ENCODE assay signal across 10 cellular contexts in the genomic region with DNA sequence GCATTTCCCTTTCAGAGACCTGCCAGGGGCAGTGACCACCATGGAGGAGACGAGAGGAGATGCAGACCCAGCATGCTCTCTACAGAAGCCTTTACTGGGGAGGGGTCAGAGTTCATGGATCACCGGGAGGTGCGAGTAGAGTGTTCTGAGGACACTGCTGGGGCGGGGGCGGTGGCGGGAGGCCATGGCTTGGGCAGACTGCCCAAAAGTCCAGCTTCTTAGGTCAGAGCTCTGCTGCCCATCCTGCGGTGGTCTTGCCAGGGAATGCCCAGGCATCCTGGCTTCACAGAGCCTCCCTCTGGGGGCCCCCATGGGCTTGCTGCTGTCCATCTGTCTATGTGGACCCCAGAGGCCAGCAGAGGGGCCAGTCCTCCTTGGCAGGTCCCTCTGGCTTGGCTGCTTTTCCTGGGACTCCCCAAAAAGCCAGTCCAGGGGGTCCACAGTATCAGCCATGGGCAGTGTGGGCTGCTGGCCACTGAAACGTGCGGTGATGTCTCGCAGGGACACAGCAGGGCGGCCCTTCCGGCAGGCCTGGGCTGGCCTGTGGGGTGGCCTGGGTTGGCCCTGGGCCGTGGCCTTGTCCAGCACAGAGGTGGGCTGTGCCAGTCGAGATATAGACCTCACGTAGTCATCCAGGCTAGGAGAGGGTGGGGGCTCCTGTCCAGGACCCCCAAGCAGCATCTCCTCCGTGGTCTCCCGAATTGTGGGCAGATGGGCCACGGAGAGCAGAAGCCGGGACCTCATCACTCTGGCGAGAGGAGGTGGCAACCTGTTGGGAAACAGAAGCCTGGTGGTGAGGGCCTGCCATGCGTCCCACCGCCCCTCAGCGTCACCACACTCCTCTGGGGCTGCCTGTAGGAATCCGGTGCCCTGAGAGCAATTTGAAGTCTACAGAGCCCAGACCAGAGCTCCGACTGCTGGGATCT. TPM values are rescaled to one million over a fixed set of nuclear protein-coding genes. Genes with fewer than 3 reads are reported as not detected.
DNase-seq lines count a peak whose midpoint lies in the region; FAIRE-seq and TF ChIP-seq lines count a peak whose summit lies in the region.
"Had no signal": no experiment of that assay in that cellular context is flagged by ENCODE, and none has a peak within 500 bp of the region (broad histone marks: within the 10 kb centered on the region; RNA-seq: fewer than 3 reads in every experiment).

No MANE protein-coding gene starts in this region.

- no peak for TF ChIP-seq EP300 in suprapubic skin (IDR thresholded peaks at IDR 0.05)

- peak overlapping the region; percentile 7 to 15 for H2BK12ac ChIP-seq in mesenchymal stem cell (ENCODE audit: low read length in 2 of 2)

- H3K27me3 ChIP-seq in MM.1S (replicated peaks; ENCODE audit: insufficient read depth, low read length) (no peaks in the 10 kb centered on the region), mesenchymal stem cell (ENCODE audit: control insufficient read depth in 1 of 2, insufficient read depth in 1 of 2, low read length in 2 of 2) (no peaks in the 10 kb centered on the region), suprapubic skin (no peaks in the 10 kb centered on the region)

- H3K4ac ChIP-seq in mesenchymal stem cell (ENCODE audit: low read depth in 1 of 2, low read length in 2 of 2): peak overlapping the region; percentile 54 to 83

- H2BK15ac ChIP-seq in mesenchymal stem cell (ENCODE audit: low read depth, poor library complexity, severe bottlenecking): peak overlapping the region; percentile 92

- peak overlapping the region; percentile 81 for H2BK120ac ChIP-seq in mesenchymal stem cell (ENCODE audit: low read depth, low read length)

- peaks cover 12% of the 10 kb centered on the region for H3K79me1 ChIP-seq in mesenchymal stem cell (replicated peaks; ENCODE audit: low read length, poor library complexity, severe bottlenecking)

- H3K18ac ChIP-seq in mesenchymal stem cell (ENCODE audit: low read depth in 1 of 2, low read length in 2 of 2): peak overlapping the region; percentile 66 to 81

- peaks cover 64% of the 10 kb centered on the region for H3K79me2 ChIP-seq in MM.1S (ENCODE audit: low read length)

- H3K23ac ChIP-seq in mesenchymal stem cell (ENCODE audit: low read length in 2 of 2): no peak overlapping the region

- H2AFZ ChIP-seq in MM.1S (ENCODE audit: low read length): no peak overlapping the region
- H2AFZ ChIP-seq in mesenchymal stem cell (ENCODE audit: low read depth, low read length): no peak overlapping the region

- peak overlapping the region; percentile 56 for H3K9ac ChIP-seq in MM.1S (ENCODE audit: low read length)
- peak overlapping the region; percentile 91 for H3K9ac ChIP-seq in mesenchymal stem cell (ENCODE audit: low read length)

- no peak for FAIRE-seq in urothelium cell line (lab: Jason Lieb, UNC)

- H3K9me2 ChIP-seq in MM.1S (replicated peaks; ENCODE audit: insufficient read depth, low read length): no peaks in the 10 kb centered on the region

- H3K9me3 Mint-ChIP-seq in dendritic cell treated with granulocyte-macrophage colony-stimulating factor and Interleukin-4, amounts not matched to agents 40 ng/mL and 50 ng/mL, for 4 days: no peaks in the 10 kb centered on the region

- intact Hi-C loops in dendritic cell treated with granulocyte-macrophage colony-stimulating factor and Interleukin-4, amounts not matched to agents 40 ng/mL and 50 ng/mL, for 4 days (cut with micrococcal nuclease): no loop called here

- peak overlapping the region in 1 of 2 experiments; percentile 78 for H3K14ac ChIP-seq in mesenchymal stem cell (ENCODE audit: low read length in 2 of 2)

- in situ Hi-C loops in KBM-7 (cut with MboI; ENCODE audit: low pct_unique_long_range_greater_than_20kb, low sequenced_read_pairs): no loop called here

- peak overlapping the region; percentile 69 for H3K27ac Mint-ChIP-seq in dendritic cell treated with granulocyte-macrophage colony-stimulating factor and Interleukin-4, amounts not matched to agents 40 ng/mL and 50 ng/mL, for 4 days

- peak overlapping the region; percentile 59 for H4K8ac ChIP-seq in mesenchymal stem cell (ENCODE audit: low read length)

- no peak overlapping the region for H3K4me3 Mint-ChIP-seq in dendritic cell treated with granulocyte-macrophage colony-stimulating factor and Interleukin-4, amounts not matched to agents 40 ng/mL and 50 ng/mL, for 4 days

- peak overlapping the region; percentile 51; the same call in 1 of the 2 replicates for H3K27ac ChIP-seq in MM.1S (ENCODE audit: low read length)
- H3K27ac ChIP-seq in mesenchymal stem cell (ENCODE audit: low read length, poor library complexity, severe bottlenecking): no peak overlapping the region
- peak overlapping the region; percentile 82 for H3K27ac ChIP-seq in suprapubic skin

- peaks cover 25% of the 10 kb centered on the region for H3F3A ChIP-seq in MM.1S (ENCODE audit: insufficient read depth, low read length)

- H3K36me3 Mint-ChIP-seq in dendritic cell treated with granulocyte-macrophage colony-stimulating factor and Interleukin-4, amounts not matched to agents 40 ng/mL and 50 ng/mL, for 4 days (ENCODE audit: low read depth): peaks cover 92% of the 10 kb centered on the region

- peak overlapping the region; percentile 74 for H4K91ac ChIP-seq in mesenchymal stem cell (ENCODE audit: low read length)

- TF ChIP-seq POLR2A in suprapubic skin (IDR thresholded peaks at IDR 0.05): no peak

- H3K4me3 ChIP-seq in MM.1S (ENCODE audit: low read length): peak overlapping the region; percentile 59
- H3K4me3 ChIP-seq in mesenchymal stem cell (ENCODE audit: insufficient read depth in 1 of 2, low read depth in 1 of 2, low read length in 2 of 2): peak overlapping the region in 1 of 2 experiments; percentile 88
- peak overlapping the region; percentile 44 for H3K4me3 ChIP-seq in suprapubic skin

- H3K9me3 ChIP-seq in MM.1S (replicated peaks; ENCODE audit: insufficient read depth, low read length): no peaks in the 10 kb centered on the region
- H3K9me3 ChIP-seq in mesenchymal stem cell (ENCODE audit: control insufficient read depth, low read length): no peaks in the 10 kb centered on the region
- no peaks in the 10 kb centered on the region for H3K9me3 ChIP-seq in suprapubic skin

- H3K4me1 ChIP-seq in MM.1S (ENCODE audit: low read length) (peaks cover 63% of the 10 kb centered on the region), mesenchymal stem cell (ENCODE audit: control insufficient read depth, insufficient read depth, low read depth, low read length) (peaks cover 69% of the 10 kb centered on the region), suprapubic skin (peaks cover 73% of the 10 kb centered on the region)

- no peaks in the 10 kb centered on the region for H4K20me1 ChIP-seq in MM.1S (ENCODE audit: insufficient read depth, low read length)

- H2BK5ac ChIP-seq in mesenchymal stem cell (ENCODE audit: low read depth, low read length, poor library complexity, severe bottlenecking): no peak overlapping the region

- H3K4me2 ChIP-seq in MM.1S (ENCODE audit: low read depth, low read length) (peak overlapping the region; percentile 79), mesenchymal stem cell (ENCODE audit: low read length, poor library complexity, severe bottlenecking) (peak overlapping the region; percentile 68)

- H3K36me3 ChIP-seq in MM.1S (replicated peaks; ENCODE audit: insufficient read depth, low read length): peaks cover 3% of the 10 kb centered on the region; the same call in 1 of the 2 replicates
- H3K36me3 ChIP-seq in mesenchymal stem cell (ENCODE audit: control insufficient read depth in 1 of 2, insufficient read depth in 2 of 2, low read depth in 1 of 2, low read length in 2 of 2): peaks cover 19 to 31% of the 10 kb centered on the region in 2 experiments
- no peaks in the 10 kb centered on the region for H3K36me3 ChIP-seq in suprapubic skin

- no peaks in the 10 kb centered on the region for H3K27me3 Mint-ChIP-seq in dendritic cell treated with granulocyte-macrophage colony-stimulating factor and Interleukin-4, amounts not matched to agents 40 ng/mL and 50 ng/mL, for 4 days

- 84% methylated on average over 25 of the region's 25 CpGs for WGBS in mesenchymal stem cell
- WGBS in suprapubic skin: 63% methylated on average over 9 of the region's 25 CpGs

- peaks cover 85% of the 10 kb centered on the region for H3K4me1 Mint-ChIP-seq in dendritic cell treated with granulocyte-macrophage colony-stimulating factor and Interleukin-4, amounts not matched to agents 40 ng/mL and 50 ng/mL, for 4 days (ENCODE audit: low read depth)

- H2AK5ac ChIP-seq in mesenchymal stem cell (ENCODE audit: low read length, severe bottlenecking): peak overlapping the region; percentile 28

- TF ChIP-seq CTCF in MM.1S (IDR thresholded peaks at IDR 0.05; ENCODE audit: low read length): no peak
- no peak for TF ChIP-seq CTCF in suprapubic skin (IDR thresholded peaks at IDR 0.05)

- DNase-seq in MM.1S (no peak), mesenchymal stem cell (no peak), suprapubic skin (ENCODE audit: low spot score in 2 of 2) (peak; percentile 64 to 83), NCI-H345 treated with DMSO at 0.1 percent for 48 hours (lab: John Stamatoyannopoulos, UW; ENCODE audit: unreplicated experiment) (no peak), KBM-7 (no peak), urothelium cell line (ENCODE audit: low spot score) (no peak)
- DNase-seq in stimulated activated CD4-positive, alpha-beta T cell treated with anti-CD3 and anti-CD28 coated beads, Interleukin-4, amount 100 ng/mL, for 4 hours: no peak
- DNase-seq: cortex of kidney, NCI-H2029 had no signal

RNA-seq across cellular contexts. Expression of a gene that starts 1.1 kb away (rescaled TPM):
- 10.5 TPM for polyA plus RNA-seq in mesenchymal stem cell (2013, experiment 1 of 2)
- polyA plus RNA-seq in mesenchymal stem cell (2013, experiment 2 of 2): 10.5 TPM
- total RNA-seq in suprapubic skin: 100 to 1,000 TPM in 1 of 4 donors, 10 to 100 TPM in 3; 27.5 to 101 (median 38.2) TPM

RNA-seq across cellular contexts. Expression of a gene that starts 17.9 kb away (rescaled TPM):
- polyA plus RNA-seq in mesenchymal stem cell (2013, experiment 1 of 2): 30.8 TPM
- polyA plus RNA-seq in mesenchymal stem cell (2013, experiment 2 of 2): 30.3 TPM
- 10 to 100 TPM in 2 of 4 donors, 1 to 10 TPM in 2; 4.4 to 23.3 (median 12.9) TPM for total RNA-seq in suprapubic skin

RNA-seq across cellular contexts. Expression of a gene that starts 23.2 kb away (rescaled TPM):
- polyA plus RNA-seq in mesenchymal stem cell (2013, experiment 1 of 2): 13.5 TPM
- 14.1 TPM for polyA plus RNA-seq in mesenchymal stem cell (2013, experiment 2 of 2)
- 10 to 100 TPM in 1 of 4 donors, 1 to 10 TPM in 3; 6.7 to 15.1 (median 8.5) TPM for total RNA-seq in suprapubic skin

Comparison
In these comparisons a context has a peak if more than half of its experiments do, and no peak if none do; other contexts are left out.
1. DNase-seq: peak in suprapubic skin (2 of 2); none in MM.1S (single experiment), mesenchymal stem cell (single experiment), stimulated activated CD4-positive, alpha-beta T cell treated with anti-CD3 and anti-CD28 coated beads, Interleukin-4, amount 100 ng/mL, for 4 hours (0 of 2), NCI-H345 treated with DMSO at 0.1 percent for 48 hours (single experiment), KBM-7 (single experiment) and urothelium cell line (single experiment).